Comparison of ENCODE assay signal across 28 cellular contexts in the genomic region with DNA sequence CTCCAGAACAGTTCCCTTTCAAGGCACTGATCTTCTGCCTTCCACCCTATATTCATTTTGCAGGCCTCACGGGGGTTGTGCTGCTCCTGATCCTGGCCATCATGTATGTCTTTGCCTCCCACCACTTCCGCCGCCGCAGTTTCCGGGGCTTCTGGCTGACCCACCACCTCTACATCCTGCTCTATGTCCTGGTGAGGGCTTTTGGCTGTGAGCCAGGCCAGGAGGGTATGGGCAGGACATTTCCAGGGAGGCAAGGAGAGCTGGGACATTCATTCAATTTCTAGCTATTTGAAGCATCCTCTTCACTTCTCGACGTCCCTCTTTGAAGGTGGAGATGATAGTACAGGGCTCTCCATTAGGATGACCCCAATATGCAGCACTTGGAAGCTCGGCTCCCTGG. TPM values are rescaled to one million over a fixed set of nuclear protein-coding genes. Genes with fewer than 3 reads are reported as not detected.
"Had no signal": no experiment of that assay in that cellular context is flagged by ENCODE, and none has a peak within 500 bp of the region (broad histone marks: within the 10 kb centered on the region; RNA-seq: fewer than 3 reads in every experiment).

No MANE protein-coding gene starts in this region.

- H3K27me3 Mint-ChIP-seq: activated CD4-positive, alpha-beta memory T cell treated with anti-CD3 and anti-CD28 coated beads, Interleukin-2, amount 10 ng/mL, durations not matched to agents 7 days and 5 days; activated CD4-positive, alpha-beta T cell treated with anti-CD3 and anti-CD28 coated beads for 36 hours; activated naive CD8-positive, alpha-beta T cell; activated T-helper 17 cell treated with anti-CD3 and anti-CD28 coated beads, Interleukin-2, amount 50 U/mL, for 72 hours had no signal

- DNase-seq: activated CD4-positive, alpha-beta memory T cell treated with anti-CD3 and anti-CD28 coated beads, Interleukin-2, amount 10 ng/mL, durations not matched to agents 7 days and 5 days; activated CD4-positive, alpha-beta T cell treated with anti-CD3 and anti-CD28 coated beads for 36 hours; activated CD4-positive, alpha-beta T cell treated with anti-CD3 and anti-CD28 coated beads, Interleukin-2, amount 50 U/mL, for 1 hour; activated gamma-delta T cell; activated naive CD4-positive, alpha-beta T cell treated with anti-CD3 and anti-CD28 coated beads for 36 hours; activated T-cell treated with anti-CD3 and anti-CD28 coated beads for 4 hours; activated T-cell treated with anti-CD3 and anti-CD28 coated beads, Interleukin-2, amount 50 U/mL, for 48 hours; amygdala; MG63; MV-4-11; NCI-H1092 treated with DMSO at 0.1 percent for 48 hours; NCI-H1417 treated with DMSO at 0.1 percent for 48 hours; NCI-H187; NCI-H2081; NCI-H510A treated with DMSO at 0.1 percent for 48 hours; NCI-H69; SHP77 treated with DMSO at 0.1 percent for 48 hours; T-helper 9 cell; WERI-Rb-1 had no signal

- H3K27ac ChIP-seq: cardiac muscle cell, WERI-Rb-1 had no signal

- H3K36me3 Mint-ChIP-seq: activated naive CD8-positive, alpha-beta T cell had no signal

- H3K36me3 ChIP-seq: cardiac muscle cell, MG63, WERI-Rb-1 had no signal

- H3K27ac Mint-ChIP-seq: activated CD4-positive, alpha-beta memory T cell treated with anti-CD3 and anti-CD28 coated beads, Interleukin-2, amount 10 ng/mL, durations not matched to agents 7 days and 5 days; activated CD4-positive, alpha-beta T cell treated with anti-CD3 and anti-CD28 coated beads for 36 hours; activated naive CD4-positive, alpha-beta T cell treated with anti-CD3 and anti-CD28 coated beads for 36 hours; activated naive CD8-positive, alpha-beta T cell; T-helper 1 cell treated with Interleukin-12 subunit alpha and Interleukin-12 subunit beta and Interleukin-4 antibody, amounts not matched to agents 30 μg/mL and 1 μg/mL, for 36 hours had no signal

- H3K4me3 ChIP-seq: cardiac muscle cell, MG63 had no signal

- H3K27me3 ChIP-seq: cardiac muscle cell, MG63 had no signal

- H3K9me3 ChIP-seq: MG63 had no signal

- H3K4me3 Mint-ChIP-seq: activated CD4-positive, alpha-beta memory T cell treated with anti-CD3 and anti-CD28 coated beads, Interleukin-2, amount 10 ng/mL, durations not matched to agents 7 days and 5 days; activated CD4-positive, alpha-beta T cell treated with anti-CD3 and anti-CD28 coated beads for 36 hours; activated naive CD4-positive, alpha-beta T cell treated with anti-CD3 and anti-CD28 coated beads for 36 hours; activated naive CD8-positive, alpha-beta T cell; activated T-helper 17 cell treated with anti-CD3 and anti-CD28 coated beads, Interleukin-2, amount 50 U/mL, for 72 hours; brain; T-helper 1 cell treated with Interleukin-12 subunit alpha and Interleukin-12 subunit beta and Interleukin-4 antibody, amounts not matched to agents 30 μg/mL and 1 μg/mL, for 36 hours had no signal

- ATAC-seq: activated CD4-positive, alpha-beta T cell treated with anti-CD3 and anti-CD28 coated beads for 36 hours; activated T-helper 17 cell treated with anti-CD3 and anti-CD28 coated beads, Interleukin-2, amount 50 U/mL, for 72 hours had no signal

- H3K9me3 Mint-ChIP-seq: activated CD4-positive, alpha-beta memory T cell treated with anti-CD3 and anti-CD28 coated beads, Interleukin-2, amount 10 ng/mL, durations not matched to agents 7 days and 5 days; activated naive CD4-positive, alpha-beta T cell treated with anti-CD3 and anti-CD28 coated beads for 36 hours; activated T-helper 17 cell treated with anti-CD3 and anti-CD28 coated beads, Interleukin-2, amount 50 U/mL, for 72 hours; T-helper 1 cell treated with Interleukin-12 subunit alpha and Interleukin-12 subunit beta and Interleukin-4 antibody, amounts not matched to agents 30 μg/mL and 1 μg/mL, for 36 hours had no signal

RNA-seq across cellular contexts. Expression of a gene that starts 25.9 kb away (rescaled TPM):
- total RNA-seq: SK-MEL-5 had no signal

RNA-seq across cellular contexts. Expression of a gene that starts 26.1 kb away (rescaled TPM):
- total RNA-seq: activated CD4-positive, alpha-beta memory T cell treated with anti-CD3 and anti-CD28 coated beads, Interleukin-2, amount 10 ng/mL, durations not matched to agents 7 days and 5 days; activated CD8-positive, alpha-beta memory T cell treated with anti-CD3 and anti-CD28 coated beads for 36 hours; activated naive CD4-positive, alpha-beta T cell treated with anti-CD3 and anti-CD28 coated beads for 36 hours; cerebellum; SK-MEL-5 had no signal
- polyA plus RNA-seq: cardiac muscle cell had no signal

RNA-seq across cellular contexts. Expression of a gene that starts 41.6 kb away (rescaled TPM):
- total RNA-seq: activated CD4-positive, alpha-beta memory T cell treated with anti-CD3 and anti-CD28 coated beads, Interleukin-2, amount 10 ng/mL, durations not matched to agents 7 days and 5 days; activated CD4-positive, alpha-beta T cell treated with anti-CD3 and anti-CD28 coated beads for 36 hours; activated CD8-positive, alpha-beta memory T cell treated with anti-CD3 and anti-CD28 coated beads for 36 hours; activated naive CD4-positive, alpha-beta T cell treated with anti-CD3 and anti-CD28 coated beads for 36 hours; astrocyte; cardiac muscle cell; cerebellum; SK-MEL-5 had no signal
- polyA plus RNA-seq: cardiac muscle cell had no signal

RNA-seq across cellular contexts. Expression of a gene that starts 41.8 kb away (rescaled TPM):
- total RNA-seq: activated naive CD4-positive, alpha-beta T cell treated with anti-CD3 and anti-CD28 coated beads for 36 hours; cerebellum had no signal
